Comparison of ENCODE assay signal across 15 cellular contexts in genomic region chr4:20431422-20432014, GRCh38.
A peak's percentile ranks its signal among the peaks of the same experiment; 100 is the strongest.
DNase-seq lines count a peak whose midpoint lies in the region; ATAC-seq, FAIRE-seq and TF ChIP-seq lines count a peak whose summit lies in the region.
"Had no signal": no experiment of that assay in that cellular context is flagged by ENCODE, and none has a peak within 500 bp of the region (broad histone marks: within the 10 kb centered on the region; RNA-seq: fewer than 3 reads in every experiment).

No MANE protein-coding gene starts in this region.

- H3K4me3 ChIP-seq in SK-N-SH (ENCODE audit: low read depth in 2 of 2, low read length in 1 of 2) (no peak overlapping the region), fibroblast of the aortic adventitia (ENCODE audit: low read depth, low read length) (peak overlapping the region; percentile 49), neural progenitor cell (peak overlapping the region; percentile 18)
- H3K4me3 ChIP-seq: Peyer's patch had no signal

- H3K27ac ChIP-seq in SK-N-SH (ENCODE audit: low read depth in 2 of 2, low read length in 1 of 2) = peak overlapping the region in 1 of 2 experiments; percentile 18; a peak in 1 of 4 replicates
- H3K27ac ChIP-seq in neural progenitor cell = peak overlapping the region; percentile 63
- no peak overlapping the region for H3K27ac ChIP-seq in CD4-positive, alpha-beta T cell (ENCODE audit: low read depth, low read length)

- no peaks in the 10 kb centered on the region for H3K9me2 ChIP-seq in SK-N-SH

- H3K4me2 ChIP-seq in SK-N-SH (peak overlapping the region; percentile 26), neural progenitor cell (peak overlapping the region; percentile 60)

- H4K20me1 ChIP-seq in SK-N-SH (ENCODE audit: insufficient read depth) = no peaks in the 10 kb centered on the region; the same call in 1 of the 2 replicates
- peaks cover 12% of the 10 kb centered on the region for H4K20me1 ChIP-seq in neural progenitor cell (ENCODE audit: low read depth)

- H3K9ac ChIP-seq in SK-N-SH (no peak overlapping the region), neural progenitor cell (no peak overlapping the region)

- H3K36me3 ChIP-seq in SK-N-SH (replicated peaks in 1 of 2; ENCODE audit: control insufficient read depth in 1 of 2, insufficient read depth in 2 of 2, low read length in 1 of 2) = no peaks in the 10 kb centered on the region
- H3K36me3 ChIP-seq in neural progenitor cell = no peaks in the 10 kb centered on the region
- H3K36me3 ChIP-seq: Peyer's patch had no signal

- H3F3A ChIP-seq in SK-N-SH (replicated peaks; ENCODE audit: insufficient read depth) (no peaks in the 10 kb centered on the region), neural progenitor cell (ENCODE audit: low read depth) (peaks cover 24% of the 10 kb centered on the region)

- peak overlapping the region; percentile 66 for H3K4me3 Mint-ChIP-seq in neural progenitor cell
- no peak overlapping the region for H3K4me3 Mint-ChIP-seq in CD4-positive, alpha-beta T cell
- H3K4me3 Mint-ChIP-seq: activated CD4-positive, alpha-beta T cell treated with anti-CD3 and anti-CD28 coated beads, Interleukin-2, amount 10 ng/mL, durations not matched to agents 7 days and 5 days; IgD-negative memory B cell had no signal

- peaks cover 73% of the 10 kb centered on the region for H3K4me1 Mint-ChIP-seq in neural progenitor cell
- H3K4me1 Mint-ChIP-seq in CD4-positive, alpha-beta T cell (ENCODE audit: low read depth) = no peaks in the 10 kb centered on the region
- H3K4me1 Mint-ChIP-seq: activated CD4-positive, alpha-beta T cell treated with anti-CD3 and anti-CD28 coated beads, Interleukin-2, amount 10 ng/mL, durations not matched to agents 7 days and 5 days; IgD-negative memory B cell had no signal

- intact Hi-C loops in CD4-positive, alpha-beta T cell (cut with DNase I, micrococcal nuclease) = no loop called here

- H3K36me3 Mint-ChIP-seq in neural progenitor cell = peaks cover 3% of the 10 kb centered on the region
- H3K36me3 Mint-ChIP-seq in CD4-positive, alpha-beta T cell (ENCODE audit: low read depth) = no peaks in the 10 kb centered on the region
- H3K36me3 Mint-ChIP-seq: IgD-negative memory B cell had no signal

- no peaks in the 10 kb centered on the region for H3K27me3 ChIP-seq in SK-N-SH (ENCODE audit: insufficient read depth)
- H3K27me3 ChIP-seq in neural progenitor cell = no peaks in the 10 kb centered on the region
- H3K27me3 ChIP-seq in CD4-positive, alpha-beta T cell (ENCODE audit: control insufficient read depth, insufficient read depth, low read length) = no peaks in the 10 kb centered on the region
- H3K27me3 ChIP-seq: Peyer's patch had no signal

- peaks cover 32% of the 10 kb centered on the region for H3K79me2 ChIP-seq in SK-N-SH (ENCODE audit: insufficient read depth)
- no peaks in the 10 kb centered on the region for H3K79me2 ChIP-seq in neural progenitor cell (ENCODE audit: low read depth)

- WGBS in SK-N-SH (ENCODE audit: low lambda C conversion rate) = 93% methylated on average over 9 of the region's 9 CpGs

- H3K9me3 Mint-ChIP-seq in neural progenitor cell = peaks cover 2% of the 10 kb centered on the region
- H3K9me3 Mint-ChIP-seq in CD4-positive, alpha-beta T cell = no peaks in the 10 kb centered on the region
- H3K9me3 Mint-ChIP-seq: activated CD4-positive, alpha-beta T cell treated with anti-CD3 and anti-CD28 coated beads, Interleukin-2, amount 10 ng/mL, durations not matched to agents 7 days and 5 days; IgD-negative memory B cell had no signal

- DNase-seq in SK-N-SH = no peak
- DNase-seq in fibroblast of the aortic adventitia (ENCODE audit: low read depth) = peak; percentile 74
- peak; percentile 66 for DNase-seq in neural progenitor cell (ENCODE audit: low spot score)
- DNase-seq in frontal cortex (ENCODE audit: low spot score in 2 of 2) = no peak
- DNase-seq in CD4-positive, alpha-beta T cell = no peak
- DNase-seq: 8988T; activated CD4-positive, alpha-beta T cell treated with anti-CD3 and anti-CD28 coated beads, Interleukin-2, amount 10 ng/mL, durations not matched to agents 7 days and 5 days; anterior cingulate cortex; NCI-H1436; NCI-H446 treated with DMSO at 0.1 percent for 48 hours had no signal

- no peak for TF ChIP-seq RAD21 in SK-N-SH (IDR thresholded peaks at IDR 0.05; ENCODE audit: low read length)

- POLR2A ChIA-PET in SK-N-SH (lab: Yijun Ruan, JAX) = interaction anchor here (0.6 kb wide), 1 partner anchor 48 kb away, joined by 6 read pairs; no protein-coding TSS in a partner anchor
- POLR2A ChIA-PET in CD4-positive, alpha-beta T cell (lab: Charles Lee) = no interaction called here

- H3K27ac Mint-ChIP-seq in neural progenitor cell = peak overlapping the region; percentile 95
- H3K27ac Mint-ChIP-seq in CD4-positive, alpha-beta T cell = no peak overlapping the region
- H3K27ac Mint-ChIP-seq: activated CD4-positive, alpha-beta T cell treated with anti-CD3 and anti-CD28 coated beads, Interleukin-2, amount 10 ng/mL, durations not matched to agents 7 days and 5 days; IgD-negative memory B cell had no signal

- no peak for TF ChIP-seq EP300 in SK-N-SH (IDR thresholded peaks at IDR 0.05; ENCODE audit: borderline replicate concordance in 1 of 2, low read depth in 1 of 2, low read length in 1 of 2)

- FAIRE-seq in frontal cortex (lab: Jason Lieb, UNC) = no peak

- CTCF ChIA-PET in SK-N-SH (lab: Yijun Ruan, JAX) = interaction anchor here (0.8 to 9.2 kb wide), 6 partner anchors 12 to 253 kb away, joined by 3 to 55 read pairs (median 4); no protein-coding TSS in a partner anchor
- CTCF ChIA-PET in CD4-positive, alpha-beta T cell (lab: Charles Lee) = no interaction called here

- H3K9me3 ChIP-seq in SK-N-SH = no peaks in the 10 kb centered on the region; the same call in 1 of the 2 replicates
- H3K9me3 ChIP-seq in neural progenitor cell (ENCODE audit: low read depth) = no peaks in the 10 kb centered on the region
- no peaks in the 10 kb centered on the region for H3K9me3 ChIP-seq in CD4-positive, alpha-beta T cell (ENCODE audit: control insufficient read depth, low read length)
- H3K9me3 ChIP-seq: Peyer's patch had no signal

- TF ChIP-seq CTCF in SK-N-SH (IDR thresholded peaks at IDR 0.05) (no peak), fibroblast of the aortic adventitia (IDR thresholded peaks at IDR 0.05; ENCODE audit: insufficient read depth, low read length) (peak; percentile 42), neural progenitor cell (IDR thresholded peaks at IDR 0.05) (peak; percentile 38)
- no peak for TF ChIP-seq CTCF in CD4-positive, alpha-beta T cell (IDR thresholded peaks at IDR 0.05)

- ATAC-seq in SK-N-SH treated with all-trans-retinoic acid at 6 μM for 48 hours (no peak), GM18909 (IDR thresholded peaks at IDR 0.05; ENCODE audit: poor library complexity, unreplicated experiment) (no peak), GM18517 (IDR thresholded peaks at IDR 0.05; ENCODE audit: unreplicated experiment) (no peak)
- ATAC-seq in CD4-positive, alpha-beta T cell (ENCODE audit: poor library complexity) = no peak

- H2AFZ ChIP-seq in SK-N-SH (ENCODE audit: low read depth) = no peak overlapping the region
- H2AFZ ChIP-seq in neural progenitor cell (replicated peaks) = no peak overlapping the region

- H3K4me1 ChIP-seq in SK-N-SH (ENCODE audit: control insufficient read depth in 1 of 2, insufficient read depth in 2 of 2, low read depth in 1 of 2, low read length in 1 of 2) (peaks cover 3 to 18% of the 10 kb centered on the region in 2 experiments; a peak in 3 of 4 replicates), neural progenitor cell (peaks cover 31% of the 10 kb centered on the region)

- H3K27me3 Mint-ChIP-seq in neural progenitor cell (ENCODE audit: insufficient read depth, low read depth) = no peaks in the 10 kb centered on the region
- no peaks in the 10 kb centered on the region for H3K27me3 Mint-ChIP-seq in CD4-positive, alpha-beta T cell
- H3K27me3 Mint-ChIP-seq: IgD-negative memory B cell had no signal

TF ChIP-seq in SK-N-SH, 30 proteins besides CTCF, POLR2A, EP300 and RAD21 (continues in another document):
- TF ChIP-seq SMC3 (IDR thresholded peaks at IDR 0.05; ENCODE audit: low read depth, low read length) (no peak), POLR2AphosphoS5 (IDR thresholded peaks at IDR 0.05; ENCODE audit: low read depth, low read length) (no peak), TAF1 (IDR thresholded peaks at IDR 0.05; ENCODE audit: borderline replicate concordance, low read depth, low read length) (no peak), TCF12 (IDR thresholded peaks at IDR 0.05) (no peak), GABPA (IDR thresholded peaks at IDR 0.05; ENCODE audit: low read depth) (no peak)

TF ChIP-seq in SK-N-SH treated with all-trans-retinoic acid at 6 μM for 48 hours, 23 proteins besides CTCF, POLR2A, EP300 and RAD21 (continues in another document):
- TF ChIP-seq SNAI2 (CRISPR knock-in tag; IDR thresholded peaks at IDR 0.05) (no peak), BACH2 (CRISPR knock-in tag; IDR thresholded peaks at IDR 0.05; ENCODE audit: borderline replicate concordance) (no peak), ZNF8 (CRISPR knock-in tag; IDR thresholded peaks at IDR 0.05) (no peak), OSR1 (CRISPR knock-in tag; IDR thresholded peaks at IDR 0.05) (no peak), ZC3H10 (CRISPR knock-in tag; IDR thresholded peaks at IDR 0.05) (no peak), PPARA (CRISPR knock-in tag; IDR thresholded peaks at IDR 0.05; ENCODE audit: borderline replicate concordance) (no peak), PATZ1 (CRISPR knock-in tag; IDR thresholded peaks at IDR 0.05; ENCODE audit: borderline replicate concordance) (no peak), TOX (CRISPR knock-in tag; IDR thresholded peaks at IDR 0.05; ENCODE audit: borderline replicate concordance) (no peak), ZFP3 (CRISPR knock-in tag; IDR thresholded peaks at IDR 0.05) (no peak)

Comparison
In these comparisons a context has a peak if more than half of its experiments do, and no peak if none do; other contexts are left out.
1. DNase-seq: peak in fibroblast of the aortic adventitia (single experiment) and neural progenitor cell (single experiment); none in SK-N-SH (single experiment), frontal cortex (0 of 2) and CD4-positive, alpha-beta T cell (0 of 10).
2. H3K4me3 ChIP-seq: peak in fibroblast of the aortic adventitia (single experiment) and neural progenitor cell (single experiment); none in SK-N-SH (0 of 2).
3. CTCF ChIP-seq: peak in fibroblast of the aortic adventitia (single experiment) and neural progenitor cell (single experiment); none in SK-N-SH (single experiment) and CD4-positive, alpha-beta T cell (single experiment).